Comparison of ENCODE assay signal across 17 cellular contexts in the genomic region with DNA sequence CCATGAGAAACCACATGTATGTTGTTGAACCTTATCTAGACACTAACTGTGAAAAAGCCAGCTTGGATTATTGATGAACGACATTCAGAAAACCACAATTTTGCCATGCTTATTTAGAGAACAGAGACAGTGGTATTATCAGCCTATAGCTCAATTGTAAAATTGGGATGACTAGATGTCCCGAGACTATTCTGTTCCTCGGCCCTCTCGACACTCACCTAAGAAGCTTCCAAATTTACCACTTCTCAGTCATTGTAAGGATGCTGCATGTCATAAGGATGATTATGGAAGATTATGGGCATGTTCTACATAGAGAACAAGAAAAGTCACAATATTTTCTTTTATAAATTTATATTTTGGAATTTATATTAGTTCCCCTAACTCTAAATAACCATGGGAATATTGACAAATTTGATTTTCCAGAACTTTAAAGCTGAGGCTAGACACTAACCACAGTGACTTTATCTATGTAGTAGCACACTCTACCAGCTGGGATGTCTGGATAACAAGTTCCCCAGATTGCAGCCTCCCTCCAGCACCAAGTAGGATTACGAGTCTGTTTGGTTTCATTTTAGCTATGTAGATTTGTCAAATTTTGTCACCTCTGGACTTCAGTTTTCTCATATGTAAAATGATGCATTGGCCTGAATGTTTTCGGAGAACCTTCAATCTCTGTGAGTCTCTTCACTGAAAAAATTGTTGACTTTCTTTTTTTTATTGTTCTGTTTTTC.
DNase-seq lines count a peak whose midpoint lies in the region; TF ChIP-seq lines count a peak whose summit lies in the region.
"Had no signal": no experiment of that assay in that cellular context is flagged by ENCODE, and none has a peak within 500 bp of the region (broad histone marks: within the 10 kb centered on the region; RNA-seq: fewer than 3 reads in every experiment).

No MANE protein-coding gene starts in this region.

- intact Hi-C loops in mammary epithelial cell (cut with micrococcal nuclease) = loop anchor here (1.0 to 10.0 kb wide), 7 partner anchors 127 to 840 kb away; partner anchors contain the start of gene IRS2

- H3K23ac ChIP-seq in mesenchymal stem cell (ENCODE audit: low read length in 2 of 2) = no peak overlapping the region

- H2AFZ ChIP-seq in mammary epithelial cell (ENCODE audit: low read depth, low read length) (no peak overlapping the region), mesenchymal stem cell (ENCODE audit: low read depth, low read length) (no peak overlapping the region)

- H3K9ac ChIP-seq in BLaER1 treated with 17β-estradiol and CSF1 and Interleukin-3, amounts not matched to agents 10 nM and 100 nM = no peak overlapping the region
- H3K9ac ChIP-seq in mammary epithelial cell (ENCODE audit: insufficient read depth, low read length) (peak overlapping the region; percentile 38), mesenchymal stem cell (ENCODE audit: low read length) (no peak overlapping the region)

- DNase-seq in M059J (ENCODE audit: low read depth) = peak; percentile 47
- no peak for DNase-seq in mammary epithelial cell
- peak; percentile 67 for DNase-seq in mesenchymal stem cell
- DNase-seq in NCI-H2107 treated with DMSO at 0.1 percent for 48 hours (lab: John Stamatoyannopoulos, UW; ENCODE audit: unreplicated experiment) = no peak
- DNase-seq in COLO829 (ENCODE audit: low spot score) = no peak
- no peak for DNase-seq in NCI-H510A (lab: John Stamatoyannopoulos, UW)
- no peak for DNase-seq in BE2C
- DNase-seq: activated CD4-positive, alpha-beta memory T cell treated with anti-CD3 and anti-CD28 coated beads, Interleukin-2, amount 10 ng/mL, durations not matched to agents 7 days and 5 days; activated naive CD8-positive, alpha-beta T cell treated with anti-CD3 and anti-CD28 coated beads, Interleukin-2, amount 50 U/mL, for 24 hours; cerebellar nuclear complex; COR-L47; GF-D8; glutamatergic neuron; midbrain; nucleus accumbens; stimulated activated naive B cell treated with anti-CD40 and anti-IgM and Interleukin-4, amounts not matched to agents 10 μg/mL and 1 μg/mL and 100 μg/mL, for 72 hours had no signal

- H2BK15ac ChIP-seq in mesenchymal stem cell (ENCODE audit: low read depth, poor library complexity, severe bottlenecking) = no peak overlapping the region

- 67% methylated on average over 6 of the region's 6 CpGs for WGBS in mammary epithelial cell (ENCODE audit: low coverage, missing lambda C conversion rate)
- WGBS in mesenchymal stem cell = 60% methylated on average over 1 of the region's 6 CpGs

- TF ChIP-seq CTCF in mammary epithelial cell (conservative IDR thresholded peaks at IDR 0.05 in 1 of 2, IDR thresholded peaks at IDR 0.05 in 1 of 2; ENCODE audit: extremely low read depth in 1 of 2, insufficient read depth in 1 of 2, low read depth in 1 of 2, low read length in 2 of 2) = no peak
- TF ChIP-seq CTCF in BE2C (IDR thresholded peaks at IDR 0.05; ENCODE audit: low read depth, low read length) = no peak

- peaks cover 0 to 27% (median 22%) of the 10 kb centered on the region in 10 experiments; a peak in 12 of 20 replicates for H3K4me1 ChIP-seq in BLaER1 treated with 17β-estradiol and CSF1 and Interleukin-3, amounts not matched to agents 10 nM and 100 nM
- H3K4me1 ChIP-seq in mammary epithelial cell (ENCODE audit: insufficient read depth, low read length) (peaks cover 26% of the 10 kb centered on the region), mesenchymal stem cell (ENCODE audit: control insufficient read depth, insufficient read depth, low read depth, low read length) (peaks cover 7% of the 10 kb centered on the region), BE2C (peaks cover 13% of the 10 kb centered on the region)

- CTCF ChIA-PET in mammary epithelial cell (lab: Charles Lee; ENCODE audit: low non-redundant PET) = interaction anchor here (0.5 to 0.6 kb wide), 2 partner anchors 10 to 124 kb away, joined by 3 to 6 read pairs; no protein-coding TSS in a partner anchor

- no peaks in the 10 kb centered on the region for H3K36me3 ChIP-seq in BLaER1 treated with 17β-estradiol and CSF1 and Interleukin-3, amounts not matched to agents 10 nM and 100 nM
- H3K36me3 ChIP-seq in mammary epithelial cell (ENCODE audit: insufficient read depth, low read length) = peaks cover 8% of the 10 kb centered on the region
- no peaks in the 10 kb centered on the region for H3K36me3 ChIP-seq in mesenchymal stem cell (ENCODE audit: control insufficient read depth in 1 of 2, insufficient read depth in 2 of 2, low read depth in 1 of 2, low read length in 2 of 2)
- no peaks in the 10 kb centered on the region for H3K36me3 ChIP-seq in BE2C

- dilution Hi-C loops in mammary epithelial cell (cut with HindIII; ENCODE audit: low sequenced_read_pairs) = loop anchor here (10.0 kb wide), 1 partner anchor 832 kb away; no protein-coding TSS in a partner anchor

- in situ Hi-C loops in mammary epithelial cell (cut with MboI; ENCODE audit: low sequenced_read_pairs in 2 of 2) = loop anchor here (10.0 to 25.0 kb wide), 4 partner anchors 310 to 840 kb away; partner anchors contain the start of gene IRS2 (in 1 of the 2)

- H3K79me1 ChIP-seq in mesenchymal stem cell (replicated peaks; ENCODE audit: low read length, poor library complexity, severe bottlenecking) = no peaks in the 10 kb centered on the region

- no peak overlapping the region for H2AK5ac ChIP-seq in mesenchymal stem cell (ENCODE audit: low read length, severe bottlenecking)

- H4K8ac ChIP-seq in mesenchymal stem cell (ENCODE audit: low read length) = no peak overlapping the region

- peak overlapping the region in 1 of 2 experiments; percentile 49 for H3K4ac ChIP-seq in mesenchymal stem cell (ENCODE audit: low read depth in 1 of 2, low read length in 2 of 2)

- H2BK5ac ChIP-seq in mesenchymal stem cell (ENCODE audit: low read depth, low read length, poor library complexity, severe bottlenecking) = no peak overlapping the region

- no peak overlapping the region for H3K18ac ChIP-seq in mesenchymal stem cell (ENCODE audit: low read depth in 1 of 2, low read length in 2 of 2)

- H3K27ac ChIP-seq in BLaER1 treated with 17β-estradiol and CSF1 and Interleukin-3, amounts not matched to agents 10 nM and 100 nM = no peak overlapping the region
- H3K27ac ChIP-seq in mammary epithelial cell (ENCODE audit: insufficient read depth, low read depth, low read length) = peak overlapping the region; percentile 74
- H3K27ac ChIP-seq in mesenchymal stem cell (ENCODE audit: low read length, poor library complexity, severe bottlenecking) = peak overlapping the region; percentile 28

- BruUV-seq in mammary epithelial cell (replicated peaks; lab: Mats Ljungman, UMichigan) = TSS peak; percentile 24

- H2BK120ac ChIP-seq in mesenchymal stem cell (ENCODE audit: low read depth, low read length) = no peak overlapping the region

- peaks cover 25% of the 10 kb centered on the region for H3K79me2 ChIP-seq in mammary epithelial cell (ENCODE audit: insufficient read depth, low read length)

- peak overlapping the region in 7 of 11 experiments; percentile 8 to 64 (median 55); a peak in 13 of 22 replicates for H3K4me2 ChIP-seq in BLaER1 treated with 17β-estradiol and CSF1 and Interleukin-3, amounts not matched to agents 10 nM and 100 nM
- H3K4me2 ChIP-seq in mammary epithelial cell (ENCODE audit: insufficient read depth, low read depth, low read length) (peak overlapping the region; percentile 66), mesenchymal stem cell (ENCODE audit: low read length, poor library complexity, severe bottlenecking) (no peak overlapping the region)

- H3K14ac ChIP-seq in mesenchymal stem cell (ENCODE audit: low read length in 2 of 2) = no peak overlapping the region

- no peak overlapping the region for H3K4me3 ChIP-seq in BLaER1 treated with 17β-estradiol and CSF1 and Interleukin-3, amounts not matched to agents 10 nM and 100 nM
- H3K4me3 ChIP-seq in mammary epithelial cell (replicated peaks in 1 of 3; ENCODE audit: insufficient read depth in 1 of 3, low read depth in 2 of 3, low read length in 3 of 3) (peak overlapping the region; percentile 11 to 33 (median 31)), mesenchymal stem cell (ENCODE audit: insufficient read depth in 1 of 2, low read depth in 1 of 2, low read length in 2 of 2) (no peak overlapping the region), BE2C (ENCODE audit: low read depth, low read length) (no peak overlapping the region)

- no peak overlapping the region for H2BK12ac ChIP-seq in mesenchymal stem cell (ENCODE audit: low read length in 2 of 2)

- no peaks in the 10 kb centered on the region for H3K9me3 ChIP-seq in BLaER1 treated with 17β-estradiol and CSF1 and Interleukin-3, amounts not matched to agents 10 nM and 100 nM (replicated peaks in 1 of 11)
- H3K9me3 ChIP-seq in mammary epithelial cell (replicated peaks; ENCODE audit: insufficient read depth, low read length) = no peaks in the 10 kb centered on the region
- H3K9me3 ChIP-seq in mesenchymal stem cell (ENCODE audit: control insufficient read depth, low read length) = no peaks in the 10 kb centered on the region
- H3K9me3 ChIP-seq in BE2C = no peaks in the 10 kb centered on the region

- H4K20me1 ChIP-seq in BLaER1 treated with 17β-estradiol and CSF1 and Interleukin-3, amounts not matched to agents 10 nM and 100 nM = no peaks in the 10 kb centered on the region
- H4K20me1 ChIP-seq in mammary epithelial cell (ENCODE audit: insufficient read depth, low read length) = no peaks in the 10 kb centered on the region

- H4K91ac ChIP-seq in mesenchymal stem cell (ENCODE audit: low read length) = no peak overlapping the region

- no peaks in the 10 kb centered on the region for H3K27me3 ChIP-seq in BLaER1 treated with 17β-estradiol and CSF1 and Interleukin-3, amounts not matched to agents 10 nM and 100 nM
- no peaks in the 10 kb centered on the region for H3K27me3 ChIP-seq in mammary epithelial cell (ENCODE audit: insufficient read depth, low read length)
- peaks cover 0 to 2% of the 10 kb centered on the region in 2 experiments for H3K27me3 ChIP-seq in mesenchymal stem cell (ENCODE audit: control insufficient read depth in 1 of 2, insufficient read depth in 1 of 2, low read length in 2 of 2)
- no peaks in the 10 kb centered on the region for H3K27me3 ChIP-seq in BE2C

Comparison
In these comparisons a context has a peak if more than half of its experiments do, and no peak if none do; other contexts are left out.
1. H3K27ac ChIP-seq: peak in mammary epithelial cell (single experiment) and mesenchymal stem cell (single experiment); none in BLaER1 treated with 17β-estradiol and CSF1 and Interleukin-3, amounts not matched to agents 10 nM and 100 nM (0 of 11).
2. H3K4me3 ChIP-seq: peak in mammary epithelial cell (3 of 3); none in BLaER1 treated with 17β-estradiol and CSF1 and Interleukin-3, amounts not matched to agents 10 nM and 100 nM (0 of 10), mesenchymal stem cell (0 of 2) and BE2C (single experiment).
3. DNase-seq: peak in M059J (single experiment) and mesenchymal stem cell (single experiment); none in mammary epithelial cell (single experiment), NCI-H2107 treated with DMSO at 0.1 percent for 48 hours (single experiment), COLO829 (single experiment), NCI-H510A (single experiment) and BE2C (single experiment).